1 cellular context compared by ENCODE assay signal in the genomic region with DNA sequence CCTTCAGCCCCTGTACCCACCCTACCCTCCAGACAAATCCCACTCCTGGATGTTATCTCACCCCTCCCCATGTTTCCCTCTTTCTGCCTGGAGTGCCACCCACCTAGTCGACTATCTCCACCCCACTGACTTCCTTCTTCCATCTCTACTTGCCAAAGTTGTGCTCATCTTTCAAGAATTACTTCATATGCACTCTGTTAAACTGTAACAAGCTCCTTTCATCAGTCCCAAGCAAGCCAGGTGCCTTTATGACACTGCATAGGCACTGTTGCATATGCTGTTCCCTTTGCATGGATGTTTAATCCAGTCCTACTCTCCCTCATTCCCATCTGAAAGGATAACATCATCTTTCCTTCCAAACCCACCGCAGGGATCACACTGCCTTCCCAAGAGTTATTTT.
TF ChIP-seq lines count a peak whose summit lies in the region.

No MANE protein-coding gene starts in this region.

TF ChIP-seq in GM23338, 12 proteins besides CTCF, POLR2A, EP300 and RAD21 (continued from another document):
- TF ChIP-seq ZNF462 (CRISPR knock-in tag; IDR thresholded peaks at IDR 0.05) (no peak), NANOG (IDR thresholded peaks at IDR 0.05; ENCODE audit: borderline replicate concordance) (no peak), STAT1 (IDR thresholded peaks at IDR 0.05; ENCODE audit: unreplicated experiment) (no peak)
